In the genomic region with DNA sequence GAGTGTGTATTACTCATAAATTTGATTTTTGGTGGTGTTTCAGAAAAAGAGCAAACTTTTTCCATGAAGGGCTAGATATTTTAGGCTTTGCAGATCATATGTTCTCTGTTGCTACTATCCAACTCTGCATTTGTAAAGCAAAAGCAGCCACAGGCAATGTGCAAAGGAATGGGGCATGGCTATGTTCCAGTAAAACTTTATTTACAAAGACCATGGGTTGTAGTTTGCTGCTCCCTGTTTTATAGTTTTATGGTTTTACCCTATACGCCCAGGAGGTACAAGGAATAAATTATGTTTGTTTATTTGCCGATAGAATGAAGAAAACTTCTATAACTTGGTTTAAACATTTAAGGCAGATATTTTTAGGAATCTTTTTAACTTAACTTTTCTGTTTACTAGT, we compare ENCODE assay signal across 30 cellular contexts.
"Had no signal": no experiment of that assay in that cellular context is flagged by ENCODE, and none has a peak within 500 bp of the region (broad histone marks: within the 10 kb centered on the region; RNA-seq: fewer than 3 reads in every experiment).

No MANE protein-coding gene starts in this region.

- H3K9me3 Mint-ChIP-seq: dendritic cell treated with granulocyte-macrophage colony-stimulating factor and Interleukin-4, amounts not matched to agents 40 ng/mL and 50 ng/mL, for 4 days; endodermal cell; immature natural killer cell; memory B cell; naive thymus-derived CD4-positive, alpha-beta T cell; stimulated activated memory B cell treated with anti-CD40 and anti-IgM and Interleukin-4, amounts not matched to agents 10 μg/mL and 1 μg/mL and 100 μg/mL, for 72 hours had no signal

- H3K4me3 ChIP-seq: heart right ventricle, lung, prostate gland, sigmoid colon, spleen, testis, tibial artery, upper lobe of left lung had no signal

- H3K36me3 ChIP-seq: prostate gland had no signal

- H3K4me1 ChIP-seq: heart right ventricle, prostate gland, sigmoid colon, spleen, testis, upper lobe of left lung had no signal

- H3K27ac ChIP-seq: epithelial cell of prostate, foreskin keratinocyte, heart right ventricle, prostate gland, sigmoid colon, spleen, testis, tibial artery, upper lobe of left lung had no signal

- H3K27ac Mint-ChIP-seq: dendritic cell treated with granulocyte-macrophage colony-stimulating factor and Interleukin-4, amounts not matched to agents 40 ng/mL and 50 ng/mL, for 4 days; endodermal cell; immature natural killer cell; memory B cell; naive thymus-derived CD4-positive, alpha-beta T cell; nephron; stimulated activated memory B cell treated with anti-CD40 and anti-IgM and Interleukin-4, amounts not matched to agents 10 μg/mL and 1 μg/mL and 100 μg/mL, for 72 hours had no signal

- H3K27me3 ChIP-seq: foreskin keratinocyte, heart right ventricle, sigmoid colon, spleen, testis, tibial artery, upper lobe of left lung had no signal

- ATAC-seq: esophagus mucosa; foreskin keratinocyte; heart right ventricle; naive thymus-derived CD4-positive, alpha-beta T cell; right cardiac atrium; stimulated activated memory B cell treated with anti-CD40 and anti-IgM and Interleukin-4, amounts not matched to agents 10 μg/mL and 1 μg/mL and 100 μg/mL, for 72 hours; stimulated activated naive CD8-positive, alpha-beta T cell treated with anti-CD3 and anti-CD28 coated beads, Interleukin-15, Interleukin-2, amounts not matched to agents 100 U/mL and 50 U/mL, for 24 hours had no signal

- H3K9me3 ChIP-seq: prostate gland, sigmoid colon, spleen, testis, tibial artery, upper lobe of left lung had no signal

- H3K4me1 Mint-ChIP-seq: endodermal cell, immature natural killer cell, memory B cell, nephron had no signal

- FAIRE-seq: urothelium cell line had no signal

- H3K4me3 Mint-ChIP-seq: dendritic cell treated with granulocyte-macrophage colony-stimulating factor and Interleukin-4, amounts not matched to agents 40 ng/mL and 50 ng/mL, for 4 days; endodermal cell; immature natural killer cell; memory B cell; naive thymus-derived CD4-positive, alpha-beta T cell; nephron; stimulated activated memory B cell treated with anti-CD40 and anti-IgM and Interleukin-4, amounts not matched to agents 10 μg/mL and 1 μg/mL and 100 μg/mL, for 72 hours had no signal

- H3K27me3 Mint-ChIP-seq: dendritic cell treated with granulocyte-macrophage colony-stimulating factor and Interleukin-4, amounts not matched to agents 40 ng/mL and 50 ng/mL, for 4 days; memory B cell; naive thymus-derived CD4-positive, alpha-beta T cell; stimulated activated memory B cell treated with anti-CD40 and anti-IgM and Interleukin-4, amounts not matched to agents 10 μg/mL and 1 μg/mL and 100 μg/mL, for 72 hours had no signal

- DNase-seq: cerebellar nuclear complex; effector CD8-positive, alpha-beta T cell; endodermal cell; foreskin keratinocyte; glutamatergic neuron; heart right ventricle; hypothalamus; immature natural killer cell; islet precursor cell; kidney glomerular epithelial cell; naive thymus-derived CD4-positive, alpha-beta T cell; nucleus accumbens; right cardiac atrium; sigmoid colon; spleen; stimulated activated CD4-positive, alpha-beta T cell treated with anti-CD3 and anti-CD28 coated beads, Interleukin-4, amount 100 ng/mL, for 4 hours; stimulated activated naive CD8-positive, alpha-beta T cell treated with anti-CD3 and anti-CD28 coated beads, Interleukin-15, Interleukin-2, amounts not matched to agents 100 U/mL and 50 U/mL, for 24 hours; substantia nigra; testis; tibial artery; upper lobe of left lung had no signal
